Comparison of ENCODE assay signal across 14 cellular contexts in genomic region chr17:40952675-40953074, GRCh38. TPM values are rescaled to one million over a fixed set of nuclear protein-coding genes. Genes with fewer than 3 reads are reported as not detected.
DNase-seq lines count a peak whose midpoint lies in the region; ATAC-seq and TF ChIP-seq lines count a peak whose summit lies in the region.
"Had no signal": no experiment of that assay in that cellular context is flagged by ENCODE, and none has a peak within 500 bp of the region (broad histone marks: within the 10 kb centered on the region; RNA-seq: fewer than 3 reads in every experiment).

No MANE protein-coding gene starts in this region.

- POLR2A ChIA-PET in BJ (lab: Charles Lee), result interaction anchor here (0.6 to 1.2 kb wide), 4 partner anchors 36 to 415 kb away, joined by 3 to 5 read pairs (median 4); partner anchors contain the start of gene KRTAP2-3

- CTCF ChIA-PET in BJ (lab: Yijun Ruan, JAX), result interaction anchor here (0.7 to 1.7 kb wide), 4 partner anchors 29 to 370 kb away, joined by 3 to 6 read pairs (median 4); no protein-coding TSS in a partner anchor

- DNase-seq in BJ (ENCODE audit: low read depth) (peak; percentile 91), M059J (ENCODE audit: low read depth) (peak; percentile 49), non-pigmented ciliary epithelial cell (ENCODE audit: low read depth) (peak; percentile 91), NCI-H187 (lab: John Stamatoyannopoulos, UW) (no peak), mesothelial cell of epicardium (ENCODE audit: low spot score in 2 of 2, unreplicated experiment in 2 of 2) (no peak)
- DNase-seq: adrenal gland, left ventricle myocardium superior, NCI-H1930 had no signal

- H3K27me3 ChIP-seq in BJ (ENCODE audit: control insufficient read depth, insufficient read depth, low read length), result no peaks in the 10 kb centered on the region

- H3K9me3 Mint-ChIP-seq in mesothelial cell of epicardium, result no peaks in the 10 kb centered on the region

- no peak overlapping the region for H3K4me3 ChIP-seq in BJ (ENCODE audit: low read depth, low read length)
- H3K4me3 ChIP-seq: adrenal gland, prostate gland, thoracic aorta had no signal

- peaks cover 56% of the 10 kb centered on the region for H3K4me1 Mint-ChIP-seq in mesothelial cell of epicardium

- H3K36me3 Mint-ChIP-seq in mesothelial cell of epicardium, result no peaks in the 10 kb centered on the region

- no peak overlapping the region for H3K4me3 Mint-ChIP-seq in mesothelial cell of epicardium

- no peak overlapping the region for H3K27ac Mint-ChIP-seq in mesothelial cell of epicardium

- ATAC-seq in esophagus mucosa, result peak; percentile 89
- ATAC-seq in GM18502 (IDR thresholded peaks at IDR 0.05; ENCODE audit: poor library complexity, unreplicated experiment), result no peak
- ATAC-seq in GM19455 (IDR thresholded peaks at IDR 0.05; ENCODE audit: unreplicated experiment), result no peak
- ATAC-seq: left ventricle myocardium superior had no signal

- H3K27me3 Mint-ChIP-seq in mesothelial cell of epicardium (ENCODE audit: low read depth), result no peaks in the 10 kb centered on the region

- TF ChIP-seq CTCF in BJ (IDR thresholded peaks at IDR 0.05; ENCODE audit: insufficient read depth, low read depth, low read length) (no peak), mesothelial cell of epicardium (IDR thresholded peaks at IDR 0.05; ENCODE audit: unreplicated experiment) (no peak)

- no peaks in the 10 kb centered on the region for H3K36me3 ChIP-seq in BJ (ENCODE audit: control insufficient read depth, insufficient read depth, low read length)
- H3K36me3 ChIP-seq: adrenal gland, prostate gland, thoracic aorta had no signal

RNA-seq across cellular contexts. Expression of gene KRT39, which starts 14.1 kb away (rescaled TPM):
- not detected in 2 replicates for polyA plus RNA-seq in BJ (2011; rRNA removed)
- polyA minus RNA-seq in BJ (2011; rRNA and poly(A)+ RNA removed), result not detected in 2 replicates
- total RNA-seq in M059J (2014; rRNA removed; shearing (Covaris generic)), result 0.20 TPM in 1 of 2 replicates, not detected in the other
- total RNA-seq in esophagus mucosa, result not detected
- not detected in 3 replicates for total RNA-seq in mesothelial cell of epicardium
- total RNA-seq: adrenal gland, left ventricle myocardium superior, prostate gland, thoracic aorta had no signal
- polyA plus RNA-seq: esophagus had no signal

RNA-seq across cellular contexts. Expression of gene KRT23, which starts 15.2 kb away (rescaled TPM):
- polyA plus RNA-seq in BJ (2011; rRNA removed), result 0.09 and 0.11 TPM in 2 replicates
- polyA minus RNA-seq in BJ (2011; rRNA and poly(A)+ RNA removed), result 0.14 TPM in 1 of 2 replicates, not detected in the other
- not detected in 2 replicates for total RNA-seq in M059J (2014; rRNA removed; shearing (Covaris generic))
- total RNA-seq in esophagus mucosa (3.1 TPM), mesothelial cell of epicardium (2.3 to 2.8 TPM (median 2.6 TPM) in 3 replicates)
- total RNA-seq: adrenal gland, left ventricle myocardium superior had no signal

RNA-seq across cellular contexts. Expression of gene KRT40, which starts 31.5 kb away (rescaled TPM):
- not detected in 2 replicates for polyA plus RNA-seq in BJ (2011; rRNA removed)
- polyA minus RNA-seq in BJ (2011; rRNA and poly(A)+ RNA removed), result not detected in 2 replicates
- not detected in 2 replicates for total RNA-seq in M059J (2014; rRNA removed; shearing (Covaris generic))
- total RNA-seq in esophagus mucosa (not detected), mesothelial cell of epicardium (0.16 TPM in 1 of 3 replicates, not detected in the others)
- total RNA-seq: adrenal gland, left ventricle myocardium superior, thoracic aorta had no signal
- polyA plus RNA-seq: adrenal gland had no signal

RNA-seq across cellular contexts. Expression of gene KRTAP3-3, which starts 41.3 kb away (rescaled TPM):
- not detected in 2 replicates for polyA plus RNA-seq in BJ (2011; rRNA removed)
- polyA minus RNA-seq in BJ (2011; rRNA and poly(A)+ RNA removed), result not detected in 2 replicates
- total RNA-seq in M059J (2014; rRNA removed; shearing (Covaris generic)), result 0.22 TPM in 1 of 2 replicates, not detected in the other
- total RNA-seq in esophagus mucosa (not detected), mesothelial cell of epicardium (not detected in 3 replicates)
- total RNA-seq: adrenal gland, left ventricle myocardium superior, prostate gland, thoracic aorta had no signal
- polyA plus RNA-seq: adrenal gland, esophagus had no signal

RNA-seq across cellular contexts. Expression of gene KRTAP3-2, which starts 47.0 kb away (rescaled TPM):
- polyA plus RNA-seq in BJ (2011; rRNA removed), result not detected in 2 replicates
- polyA minus RNA-seq in BJ (2011; rRNA and poly(A)+ RNA removed), result not detected in 2 replicates
- not detected in 2 replicates for total RNA-seq in M059J (2014; rRNA removed; shearing (Covaris generic))
- total RNA-seq in esophagus mucosa (not detected), mesothelial cell of epicardium (not detected in 3 replicates)
- total RNA-seq: adrenal gland, left ventricle myocardium superior, prostate gland, thoracic aorta had no signal
- polyA plus RNA-seq: adrenal gland had no signal

Comparison
In these comparisons a context has a peak if more than half of its experiments do, and no peak if none do; other contexts are left out.
1. DNase-seq: peak in BJ (single experiment), M059J (single experiment) and non-pigmented ciliary epithelial cell (single experiment); none in NCI-H187 (0 of 2) and mesothelial cell of epicardium (0 of 2).